13 cellular contexts compared by ENCODE assay signal in the genomic region with DNA sequence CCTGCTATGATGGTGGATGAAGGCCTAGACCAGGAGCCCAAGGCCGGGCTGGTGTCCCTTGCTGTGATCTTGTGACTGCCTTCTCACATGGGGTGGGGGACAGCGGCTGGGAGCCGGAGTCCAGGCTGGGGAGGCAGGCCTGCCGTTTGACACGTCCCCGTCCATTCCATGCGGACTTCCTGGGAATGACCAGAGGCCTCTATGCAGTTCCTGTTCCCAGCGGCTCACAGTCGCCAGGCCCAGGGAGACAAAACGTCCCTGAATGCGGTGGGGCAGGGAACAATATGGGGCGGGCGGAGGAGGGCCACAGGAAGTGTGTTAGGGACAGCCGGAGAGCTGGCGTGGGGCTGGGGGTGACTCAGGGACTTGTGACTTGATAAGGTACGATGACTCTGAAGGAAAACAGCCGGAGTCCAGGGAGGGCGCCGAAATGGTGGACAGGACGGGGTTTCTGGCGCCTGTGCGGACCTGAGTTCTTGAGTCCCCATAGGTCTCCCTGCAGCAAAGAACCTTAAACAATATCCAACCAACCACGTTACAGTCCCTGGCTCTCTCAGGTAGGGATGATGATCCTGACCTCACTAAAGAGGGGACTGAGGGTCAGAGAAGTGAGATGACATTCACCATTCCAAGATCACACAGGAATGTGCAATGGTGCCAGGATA. TPM values are rescaled to one million over a fixed set of nuclear protein-coding genes. Genes with fewer than 3 reads are reported as not detected.
DNase-seq lines count a peak whose midpoint lies in the region; ATAC-seq and TF ChIP-seq lines count a peak whose summit lies in the region.
"Had no signal": no experiment of that assay in that cellular context is flagged by ENCODE, and none has a peak within 500 bp of the region (broad histone marks: within the 10 kb centered on the region; RNA-seq: fewer than 3 reads in every experiment).

No MANE protein-coding gene starts in this region.

- H3K27ac Mint-ChIP-seq in mesothelial cell of epicardium, result peak overlapping the region; percentile 53
- no peak overlapping the region for H3K27ac Mint-ChIP-seq in T-cell
- H3K27ac Mint-ChIP-seq: activated CD4-positive, alpha-beta T cell treated with anti-CD3 and anti-CD28 coated beads, Interleukin-2, amount 10 ng/mL, durations not matched to agents 7 days and 5 days had no signal

- H3K4me3 Mint-ChIP-seq in mesothelial cell of epicardium (no peak overlapping the region), T-cell (no peak overlapping the region)
- H3K4me3 Mint-ChIP-seq: activated CD4-positive, alpha-beta T cell treated with anti-CD3 and anti-CD28 coated beads, Interleukin-2, amount 10 ng/mL, durations not matched to agents 7 days and 5 days had no signal

- intact Hi-C loops in left cardiac atrium (cut with DNase I), result no loop called here

- CTCF ChIA-PET in T-cell (lab: Charles Lee), result no interaction called here

- no peak overlapping the region for H3K4me3 ChIP-seq in cardiac fibroblast (replicated peaks in 1 of 2; ENCODE audit: low read depth in 2 of 2, low read length in 2 of 2)
- H3K4me3 ChIP-seq: hepatocyte had no signal

- H3K9me3 Mint-ChIP-seq in mesothelial cell of epicardium (peaks cover 4% of the 10 kb centered on the region), T-cell (no peaks in the 10 kb centered on the region)
- H3K9me3 Mint-ChIP-seq: activated CD4-positive, alpha-beta T cell treated with anti-CD3 and anti-CD28 coated beads, Interleukin-2, amount 10 ng/mL, durations not matched to agents 7 days and 5 days had no signal

- H3K4me1 Mint-ChIP-seq in mesothelial cell of epicardium, result peaks cover 20% of the 10 kb centered on the region
- no peaks in the 10 kb centered on the region for H3K4me1 Mint-ChIP-seq in T-cell
- H3K4me1 Mint-ChIP-seq: activated CD4-positive, alpha-beta T cell treated with anti-CD3 and anti-CD28 coated beads, Interleukin-2, amount 10 ng/mL, durations not matched to agents 7 days and 5 days had no signal

- TF ChIP-seq CTCF in cardiac fibroblast (IDR thresholded peaks at IDR 0.05; ENCODE audit: low read depth, low read length) (no peak), mesothelial cell of epicardium (IDR thresholded peaks at IDR 0.05; ENCODE audit: unreplicated experiment) (no peak)

- DNase-seq in cardiac fibroblast (ENCODE audit: low read depth in 2 of 2), result peak; percentile 52 to 54
- peak; percentile 81 for DNase-seq in left cardiac atrium
- DNase-seq in mesothelial cell of epicardium (ENCODE audit: low spot score in 2 of 2, unreplicated experiment in 2 of 2), result no peak
- DNase-seq in T-cell, result no peak
- no peak for DNase-seq in T-helper 2 cell
- DNase-seq in AG08395 (ENCODE audit: low spot score), result no peak
- DNase-seq: activated CD4-positive, alpha-beta T cell treated with anti-CD3 and anti-CD28 coated beads, Interleukin-2, amount 10 ng/mL, durations not matched to agents 7 days and 5 days; EL; KG1; NCI-H1105; stimulated activated CD4-positive, alpha-beta T cell treated with anti-CD3 and anti-CD28 coated beads, Interleukin-4, amount 100 ng/mL, for 4 hours had no signal

- no peaks in the 10 kb centered on the region for H3K36me3 Mint-ChIP-seq in mesothelial cell of epicardium
- no peaks in the 10 kb centered on the region for H3K36me3 Mint-ChIP-seq in T-cell

- ATAC-seq in left cardiac atrium (peak; percentile 49 to 80), T-cell (replicated peaks in 1 of 4) (no peak), HG02759 (IDR thresholded peaks at IDR 0.05; ENCODE audit: unreplicated experiment) (no peak)

- H3K27me3 Mint-ChIP-seq in mesothelial cell of epicardium (ENCODE audit: low read depth) (no peaks in the 10 kb centered on the region), T-cell (peaks cover 0 to 16% of the 10 kb centered on the region in 2 donors)

- POLR2A ChIA-PET in T-cell (lab: Charles Lee), result interaction anchor here in 1 of 2 donors (0.6 kb wide), 1 partner anchor 870 kb away, joined by 3 read pairs; no protein-coding TSS in a partner anchor

RNA-seq across cellular contexts. Expression of a gene that starts 40.5 kb away (rescaled TPM):
- total RNA-seq in left cardiac atrium (10 to 100 TPM; 13.5 to 51.5 TPM), mesothelial cell of epicardium (164 to 176 TPM (median 176 TPM) in 3 replicates), T-cell (under 1 TPM; 0.13 to 0.55 (median 0.33) TPM)

Comparison
In these comparisons a context has a peak if more than half of its experiments do, and no peak if none do; other contexts are left out.
1. DNase-seq: peak in cardiac fibroblast (2 of 2) and left cardiac atrium (single experiment); none in mesothelial cell of epicardium (0 of 2), T-cell (0 of 34), T-helper 2 cell (0 of 5) and AG08395 (single experiment).
2. ATAC-seq: peak in left cardiac atrium (2 of 2); none in T-cell (0 of 4) and HG02759 (single experiment).
3. RNA of a gene that starts 40.5 kb away (total RNA-seq): 164 to 176 TPM in mesothelial cell of epicardium and 13.5 to 51.5 TPM in left cardiac atrium; 0.13 to 0.55 TPM in T-cell; every median in the first group is over 4 times any median in the second.